Comparison of ENCODE assay signal across 19 cellular contexts in genomic region chr12:68529869-68530268, GRCh38.
A peak's percentile ranks its signal among the peaks of the same experiment; 100 is the strongest.
DNase-seq lines count a peak whose midpoint lies in the region; ATAC-seq, FAIRE-seq and TF ChIP-seq lines count a peak whose summit lies in the region.
"Had no signal": no experiment of that assay in that cellular context is flagged by ENCODE, and none has a peak within 500 bp of the region (broad histone marks: within the 10 kb centered on the region; RNA-seq: fewer than 3 reads in every experiment).

No MANE protein-coding gene starts in this region.

- no peak overlapping the region for H3K4me3 Mint-ChIP-seq in osteocyte (ENCODE audit: unreplicated experiment)
- H3K4me3 Mint-ChIP-seq: CD4-positive, alpha-beta memory T cell had no signal

- H4K91ac ChIP-seq in mesenchymal stem cell (ENCODE audit: low read length): no peak overlapping the region

- no peaks in the 10 kb centered on the region for H4K20me1 ChIP-seq in GM12878 (ENCODE audit: control insufficient read depth, insufficient read depth)

- H3K14ac ChIP-seq in mesenchymal stem cell (ENCODE audit: low read length in 2 of 2): no peak overlapping the region

- no peaks in the 10 kb centered on the region for H3K79me1 ChIP-seq in mesenchymal stem cell (replicated peaks; ENCODE audit: low read length, poor library complexity, severe bottlenecking)

- no peak overlapping the region for H2BK12ac ChIP-seq in mesenchymal stem cell (ENCODE audit: low read length in 2 of 2)

- no peak overlapping the region for H3K4ac ChIP-seq in mesenchymal stem cell (ENCODE audit: low read depth in 1 of 2, low read length in 2 of 2)

- H4K8ac ChIP-seq in mesenchymal stem cell (ENCODE audit: low read length): no peak overlapping the region

- H2BK5ac ChIP-seq in mesenchymal stem cell (ENCODE audit: low read depth, low read length, poor library complexity, severe bottlenecking): no peak overlapping the region

- peaks cover 49% of the 10 kb centered on the region for H3K4me1 Mint-ChIP-seq in osteocyte (ENCODE audit: unreplicated experiment)

- TF ChIP-seq EP300 in GM12878 (IDR thresholded peaks at IDR 0.05; ENCODE audit: borderline replicate concordance in 1 of 2, control insufficient read depth in 1 of 2, low read depth in 2 of 2, low read length in 2 of 2): no peak

- H2BK120ac ChIP-seq in mesenchymal stem cell (ENCODE audit: low read depth, low read length): no peak overlapping the region

- H2BK15ac ChIP-seq in mesenchymal stem cell (ENCODE audit: low read depth, poor library complexity, severe bottlenecking): no peak overlapping the region

- no peak overlapping the region for H3K18ac ChIP-seq in mesenchymal stem cell (ENCODE audit: low read depth in 1 of 2, low read length in 2 of 2)

- no peaks in the 10 kb centered on the region for H3K36me3 ChIP-seq in GM12878 (ENCODE audit: control insufficient read depth in 2 of 2, insufficient read depth in 2 of 2, low read length in 1 of 2)
- no peaks in the 10 kb centered on the region for H3K36me3 ChIP-seq in mesenchymal stem cell (ENCODE audit: control insufficient read depth in 1 of 2, insufficient read depth in 2 of 2, low read depth in 1 of 2, low read length in 2 of 2)

- POLR2A ChIA-PET in GM12878 (lab: Charles Lee): no interaction called here

- no peak for ATAC-seq in GM12878
- ATAC-seq in HG03159 (IDR thresholded peaks at IDR 0.05; ENCODE audit: unreplicated experiment): no peak

- H3K27me3 Mint-ChIP-seq in osteocyte (ENCODE audit: unreplicated experiment): no peaks in the 10 kb centered on the region
- H3K27me3 Mint-ChIP-seq: CD4-positive, alpha-beta memory T cell had no signal

- FAIRE-seq in GM12892 (lab: Jason Lieb, UNC) (peak; percentile 56), GM12878 (lab: Jason Lieb, UNC) (peak; percentile 13)
- FAIRE-seq: GM19239, H1 had no signal

- H3K23ac ChIP-seq in mesenchymal stem cell (ENCODE audit: low read length in 2 of 2): no peak overlapping the region

- H3K4me2 ChIP-seq in GM12878 (ENCODE audit: control insufficient read depth, insufficient read depth) (no peak overlapping the region), mesenchymal stem cell (ENCODE audit: low read length, poor library complexity, severe bottlenecking) (no peak overlapping the region)

- no peak for TF ChIP-seq RAD21 in GM12878 (IDR thresholded peaks at IDR 0.05; ENCODE audit: insufficient read depth, low read depth, low read length)

- TF ChIP-seq CTCF in GM12878 (IDR thresholded peaks at IDR 0.05 in 2 of 3, conservative IDR thresholded peaks at IDR 0.05 in 1 of 3; ENCODE audit: control insufficient read depth in 2 of 3, extremely low read depth in 1 of 3, insufficient read depth in 1 of 3, low read depth in 3 of 3, low read length in 3 of 3) (no peak), osteocyte (IDR thresholded peaks at IDR 0.05) (no peak)

- no peak overlapping the region for H3K27ac ChIP-seq in GM12878 (ENCODE audit: control insufficient read depth, insufficient read depth)
- H3K27ac ChIP-seq in mesenchymal stem cell (ENCODE audit: low read length, poor library complexity, severe bottlenecking): no peak overlapping the region
- H3K27ac ChIP-seq: GM23248 had no signal

- CTCF ChIA-PET in GM12878 (lab: Yijun Ruan, JAX): no interaction called here

- H3K36me3 Mint-ChIP-seq in osteocyte (ENCODE audit: unreplicated experiment): no peaks in the 10 kb centered on the region

- no peak overlapping the region for H3K4me3 ChIP-seq in GM12878
- no peak overlapping the region for H3K4me3 ChIP-seq in mesenchymal stem cell (ENCODE audit: insufficient read depth in 1 of 2, low read depth in 1 of 2, low read length in 2 of 2)
- H3K4me3 ChIP-seq: GM23248 had no signal

- H3K9me3 ChIP-seq in GM12878 (replicated peaks; ENCODE audit: control insufficient read depth, insufficient read depth, low read length) (no peaks in the 10 kb centered on the region; the same call in 2 of the 3 replicates), mesenchymal stem cell (ENCODE audit: control insufficient read depth, low read length) (no peaks in the 10 kb centered on the region)

- DNase-seq in GM12892 (ENCODE audit: insufficient read length) (no peak), GM12878 (ENCODE audit: low read depth, low spot score) (no peak), mesenchymal stem cell (no peak), osteocyte (ENCODE audit: extremely low spot score, unreplicated experiment) (no peak), NCI-H345 (lab: John Stamatoyannopoulos, UW) (no peak), NCI-H1436 (lab: John Stamatoyannopoulos, UW) (no peak)
- DNase-seq: C1 segment of cervical spinal cord; Calu3; CD4-positive, alpha-beta memory T cell; COR-L47; DMS53; DMS79 treated with DMSO at 0.1 percent for 48 hours; GF-D8; H7; HCEC 1CT had no signal

- no peaks in the 10 kb centered on the region for H3K79me2 ChIP-seq in GM12878 (ENCODE audit: control insufficient read depth, insufficient read depth, low read length)

- WGBS in GM12878 (ENCODE audit: insufficient coverage, insufficient replicate concordance, low lambda C conversion rate, missing lambda C conversion rate): 59% methylated on average over 5 of the region's 5 CpGs
- WGBS in mesenchymal stem cell: 100% methylated on average over 1 of the region's 5 CpGs

- no peak overlapping the region for H3K9ac ChIP-seq in GM12878 (ENCODE audit: control insufficient read depth, insufficient read depth, low read length)
- H3K9ac ChIP-seq in mesenchymal stem cell (ENCODE audit: low read length): no peak overlapping the region
- H3K9ac ChIP-seq: GM23248 had no signal

- no TSS peak for BruUV-seq in GM12878 (replicated peaks; lab: Mats Ljungman, UMichigan)

- H2AK5ac ChIP-seq in mesenchymal stem cell (ENCODE audit: low read length, severe bottlenecking): peak overlapping the region; percentile 17

- TF ChIP-seq POLR2A in GM12892 (IDR thresholded peaks at IDR 0.05; ENCODE audit: low read depth, low read length): no peak
- TF ChIP-seq POLR2A in GM12878 (IDR thresholded peaks at IDR 0.05; ENCODE audit: low read depth, low read length): no peak

- no peaks in the 10 kb centered on the region for H3K27me3 ChIP-seq in GM12878 (replicated peaks in 1 of 2; ENCODE audit: control insufficient read depth in 2 of 2, insufficient read depth in 2 of 2, low read length in 1 of 2)
- no peaks in the 10 kb centered on the region for H3K27me3 ChIP-seq in mesenchymal stem cell (ENCODE audit: control insufficient read depth in 1 of 2, insufficient read depth in 1 of 2, low read length in 2 of 2)

- SMC1A ChIA-PET in GM12878 (lab: Charles Lee; ENCODE audit: uncharacterized antibody, unreplicated experiment): interaction anchor here (1.6 kb wide), 1 partner anchor 20 kb away, joined by 4 read pairs; no protein-coding TSS in a partner anchor

- peaks cover 5% of the 10 kb centered on the region for H3K9me3 Mint-ChIP-seq in osteocyte (ENCODE audit: unreplicated experiment)

- H2AFZ ChIP-seq in GM12878 (ENCODE audit: control insufficient read depth, low read depth, low read length) (no peak overlapping the region), mesenchymal stem cell (ENCODE audit: low read depth, low read length) (no peak overlapping the region)
- H2AFZ ChIP-seq: GM23248 had no signal

- H3K27ac Mint-ChIP-seq in osteocyte (ENCODE audit: unreplicated experiment): peak overlapping the region; percentile 83
- H3K27ac Mint-ChIP-seq: CD4-positive, alpha-beta memory T cell had no signal

- H3K4me1 ChIP-seq in GM12878 (ENCODE audit: control insufficient read depth, insufficient read depth, low read length): no peaks in the 10 kb centered on the region
- H3K4me1 ChIP-seq in mesenchymal stem cell (ENCODE audit: control insufficient read depth, insufficient read depth, low read depth, low read length): peaks cover 2% of the 10 kb centered on the region

- RAD21 ChIA-PET in GM12878 (lab: Charles Lee; ENCODE audit: unreplicated experiment): interaction anchor here (1.1 kb wide), 1 partner anchor 9 kb away, joined by 3 read pairs; no protein-coding TSS in a partner anchor

- intact Hi-C loops in GM12878 (cut with micrococcal nuclease; ENCODE audit: unreplicated experiment): no loop called here

- in situ Hi-C loops in GM12878 (cut with MboI): no loop called here

TF ChIP-seq in GM12878, 131 proteins besides CTCF, POLR2A, EP300 and RAD21:
- TF ChIP-seq BCL11A (IDR thresholded peaks at IDR 0.05; ENCODE audit: low read depth, low read length) (no peak), IRF3 (IDR thresholded peaks at IDR 0.05) (no peak), RCOR1 (conservative IDR thresholded peaks at IDR 0.05; ENCODE audit: low read depth, low read length) (no peak), BACH1 (IDR thresholded peaks at IDR 0.05; ENCODE audit: borderline replicate concordance) (no peak), USF2 (IDR thresholded peaks at IDR 0.05; ENCODE audit: borderline replicate concordance, low read depth, low read length) (no peak), SRF (IDR thresholded peaks at IDR 0.05; ENCODE audit: low read depth in 2 of 2, low read length in 2 of 2) (no peak), EZH2 (IDR thresholded peaks at IDR 0.05; ENCODE audit: borderline replicate concordance, control insufficient read depth, low read depth, low read length) (no peak), RAD51 (IDR thresholded peaks at IDR 0.05) (no peak), ZZZ3 (IDR thresholded peaks at IDR 0.05; ENCODE audit: control insufficient read depth, insufficient read length, low read depth) (no peak), SMARCA5 (IDR thresholded peaks at IDR 0.05) (no peak), SP1 (IDR thresholded peaks at IDR 0.05; ENCODE audit: low read depth, low read length) (no peak)
